In genomic region chr12:57740656-57741412, GRCh38 we compare ENCODE assay signal across 8 cellular contexts. TPM values are rescaled to one million over a fixed set of nuclear protein-coding genes. Genes with fewer than 3 reads are reported as not detected.
A peak's percentile ranks its signal among the peaks of the same experiment; 100 is the strongest.
DNase-seq lines count a peak whose midpoint lies in the region; ATAC-seq and TF ChIP-seq lines count a peak whose summit lies in the region.

No MANE protein-coding gene starts in this region.

- DNase-seq in NB4 (ENCODE audit: low read depth) (peak; percentile 84), NCI-H526 (lab: John Stamatoyannopoulos, UW) (no peak), SW480 (ENCODE audit: low spot score) (no peak), kidney glomerular epithelial cell (lab: John Stamatoyannopoulos, UW) (no peak)
- peak; percentile 81 for DNase-seq in activated T-helper 1 cell treated with anti-CD3 and anti-CD28 coated beads, Interleukin-12 subunit alpha, Interleukin-12 subunit beta, Interleukin-2, Interleukin-4 antibody, amounts not matched to agents 30 ng/mL and 10 ng/mL and 1 ng/mL, durations not matched to agents 14 hours and 24 hours and 36 hours (ENCODE audit: low spot score)

- no peaks in the 10 kb centered on the region for H3K27me3 ChIP-seq in parathyroid adenoma (ENCODE audit: control insufficient read depth, insufficient read depth, low read length)

- H3K27me3 Mint-ChIP-seq in activated T-helper 1 cell treated with anti-CD3 and anti-CD28 coated beads, Interleukin-12 subunit alpha, Interleukin-12 subunit beta, Interleukin-2, Interleukin-4 antibody, amounts not matched to agents 30 ng/mL and 10 ng/mL and 1 ng/mL, durations not matched to agents 14 hours and 24 hours and 36 hours (ENCODE audit: insufficient read depth): no peaks in the 10 kb centered on the region

- H3K4me2 ChIP-seq in parathyroid adenoma (ENCODE audit: low read length): no peak overlapping the region

- H3K9me3 Mint-ChIP-seq in activated T-helper 1 cell treated with anti-CD3 and anti-CD28 coated beads, Interleukin-12 subunit alpha, Interleukin-12 subunit beta, Interleukin-2, Interleukin-4 antibody, amounts not matched to agents 30 ng/mL and 10 ng/mL and 1 ng/mL, durations not matched to agents 14 hours and 24 hours and 36 hours: no peaks in the 10 kb centered on the region

- peak overlapping the region; percentile 89 for H3K27ac Mint-ChIP-seq in activated T-helper 1 cell treated with anti-CD3 and anti-CD28 coated beads, Interleukin-12 subunit alpha, Interleukin-12 subunit beta, Interleukin-2, Interleukin-4 antibody, amounts not matched to agents 30 ng/mL and 10 ng/mL and 1 ng/mL, durations not matched to agents 14 hours and 24 hours and 36 hours

- peak overlapping the region; percentile 88 for H3K4me3 Mint-ChIP-seq in activated T-helper 1 cell treated with anti-CD3 and anti-CD28 coated beads, Interleukin-12 subunit alpha, Interleukin-12 subunit beta, Interleukin-2, Interleukin-4 antibody, amounts not matched to agents 30 ng/mL and 10 ng/mL and 1 ng/mL, durations not matched to agents 14 hours and 24 hours and 36 hours

- H3K9me3 ChIP-seq in parathyroid adenoma (ENCODE audit: control insufficient read depth, low read length): no peaks in the 10 kb centered on the region

- peak overlapping the region; percentile 21 for H3K27ac ChIP-seq in parathyroid adenoma

- H3K4me3 ChIP-seq in GM08714 (ENCODE audit: low read length) (peak overlapping the region; percentile 60; the same call in 1 of the 2 replicates), NB4 (ENCODE audit: low read depth, low read length) (peak overlapping the region; percentile 74), parathyroid adenoma (ENCODE audit: low read depth, low read length) (no peak overlapping the region)

- peak; percentile 49 for ATAC-seq in GM21528 (IDR thresholded peaks at IDR 0.05; ENCODE audit: low FRiP score, unreplicated experiment)

- TF ChIP-seq POLR2A in NB4 (IDR thresholded peaks at IDR 0.05; ENCODE audit: extremely low read depth, insufficient read length): no peak

- H3K36me3 Mint-ChIP-seq in activated T-helper 1 cell treated with anti-CD3 and anti-CD28 coated beads, Interleukin-12 subunit alpha, Interleukin-12 subunit beta, Interleukin-2, Interleukin-4 antibody, amounts not matched to agents 30 ng/mL and 10 ng/mL and 1 ng/mL, durations not matched to agents 14 hours and 24 hours and 36 hours (ENCODE audit: low read depth): peaks cover 14% of the 10 kb centered on the region

- no peak overlapping the region for H2AFZ ChIP-seq in parathyroid adenoma

- H3K4me1 Mint-ChIP-seq in activated T-helper 1 cell treated with anti-CD3 and anti-CD28 coated beads, Interleukin-12 subunit alpha, Interleukin-12 subunit beta, Interleukin-2, Interleukin-4 antibody, amounts not matched to agents 30 ng/mL and 10 ng/mL and 1 ng/mL, durations not matched to agents 14 hours and 24 hours and 36 hours (ENCODE audit: low read depth): peaks cover 51% of the 10 kb centered on the region

- no peak for TF ChIP-seq CTCF in NB4 (IDR thresholded peaks at IDR 0.05; ENCODE audit: low read depth, low read length)
- no peak for TF ChIP-seq CTCF in parathyroid adenoma (IDR thresholded peaks at IDR 0.05)

- intact Hi-C loops in activated T-helper 1 cell treated with anti-CD3 and anti-CD28 coated beads, Interleukin-12 subunit alpha, Interleukin-12 subunit beta, Interleukin-2, Interleukin-4 antibody, amounts not matched to agents 30 ng/mL and 10 ng/mL and 1 ng/mL, durations not matched to agents 14 hours and 24 hours and 36 hours (cut with micrococcal nuclease): loop anchor here (5.0 kb wide), 3 partner anchors 129 to 1856 kb away; partner anchors contain the start of genes ARHGAP9, ARHGEF25 and SLC16A7

- peaks cover 21% of the 10 kb centered on the region for H3K4me1 ChIP-seq in parathyroid adenoma

- H3K79me2 ChIP-seq in parathyroid adenoma: no peaks in the 10 kb centered on the region

- H3K36me3 ChIP-seq in parathyroid adenoma (ENCODE audit: control insufficient read depth, insufficient read depth, low read length): no peaks in the 10 kb centered on the region

- no peak overlapping the region for H3K9ac ChIP-seq in parathyroid adenoma

RNA-seq across cellular contexts. Expression of gene AGAP2, which starts 2.3 kb away (rescaled TPM):
- 31.5 and 33.4 TPM in 2 replicates for total RNA-seq in activated T-helper 1 cell treated with anti-CD3 and anti-CD28 coated beads, Interleukin-12 subunit alpha, Interleukin-12 subunit beta, Interleukin-2, Interleukin-4 antibody, amounts not matched to agents 30 ng/mL and 10 ng/mL and 1 ng/mL, durations not matched to agents 14 hours and 24 hours and 36 hours

RNA-seq across cellular contexts. Expression of gene TSPAN31, which starts 4.0 kb away (rescaled TPM):
- total RNA-seq in activated T-helper 1 cell treated with anti-CD3 and anti-CD28 coated beads, Interleukin-12 subunit alpha, Interleukin-12 subunit beta, Interleukin-2, Interleukin-4 antibody, amounts not matched to agents 30 ng/mL and 10 ng/mL and 1 ng/mL, durations not matched to agents 14 hours and 24 hours and 36 hours: 24.0 and 24.5 TPM in 2 replicates

RNA-seq across cellular contexts. Expression of gene CDK4, which starts 11.3 kb away (rescaled TPM):
- total RNA-seq in activated T-helper 1 cell treated with anti-CD3 and anti-CD28 coated beads, Interleukin-12 subunit alpha, Interleukin-12 subunit beta, Interleukin-2, Interleukin-4 antibody, amounts not matched to agents 30 ng/mL and 10 ng/mL and 1 ng/mL, durations not matched to agents 14 hours and 24 hours and 36 hours: 218 and 227 TPM in 2 replicates

RNA-seq across cellular contexts. Expression of gene MARCHF9, which starts 14.1 kb away (rescaled TPM):
- 21.2 and 21.8 TPM in 2 replicates for total RNA-seq in activated T-helper 1 cell treated with anti-CD3 and anti-CD28 coated beads, Interleukin-12 subunit alpha, Interleukin-12 subunit beta, Interleukin-2, Interleukin-4 antibody, amounts not matched to agents 30 ng/mL and 10 ng/mL and 1 ng/mL, durations not matched to agents 14 hours and 24 hours and 36 hours

RNA-seq across cellular contexts. Expression of gene CYP27B1, which starts 26.0 kb away (rescaled TPM):
- 9.0 and 9.9 TPM in 2 replicates for total RNA-seq in activated T-helper 1 cell treated with anti-CD3 and anti-CD28 coated beads, Interleukin-12 subunit alpha, Interleukin-12 subunit beta, Interleukin-2, Interleukin-4 antibody, amounts not matched to agents 30 ng/mL and 10 ng/mL and 1 ng/mL, durations not matched to agents 14 hours and 24 hours and 36 hours

Comparison
In these comparisons a context has a peak if more than half of its experiments do, and no peak if none do; other contexts are left out.
1. DNase-seq: peak in NB4 (single experiment) and activated T-helper 1 cell treated with anti-CD3 and anti-CD28 coated beads, Interleukin-12 subunit alpha, Interleukin-12 subunit beta, Interleukin-2, Interleukin-4 antibody, amounts not matched to agents 30 ng/mL and 10 ng/mL and 1 ng/mL, durations not matched to agents 14 hours and 24 hours and 36 hours (single experiment); none in NCI-H526 (0 of 2), SW480 (single experiment) and kidney glomerular epithelial cell (single experiment).